ENCODE assay signal across 1 cellular context in the genomic region with DNA sequence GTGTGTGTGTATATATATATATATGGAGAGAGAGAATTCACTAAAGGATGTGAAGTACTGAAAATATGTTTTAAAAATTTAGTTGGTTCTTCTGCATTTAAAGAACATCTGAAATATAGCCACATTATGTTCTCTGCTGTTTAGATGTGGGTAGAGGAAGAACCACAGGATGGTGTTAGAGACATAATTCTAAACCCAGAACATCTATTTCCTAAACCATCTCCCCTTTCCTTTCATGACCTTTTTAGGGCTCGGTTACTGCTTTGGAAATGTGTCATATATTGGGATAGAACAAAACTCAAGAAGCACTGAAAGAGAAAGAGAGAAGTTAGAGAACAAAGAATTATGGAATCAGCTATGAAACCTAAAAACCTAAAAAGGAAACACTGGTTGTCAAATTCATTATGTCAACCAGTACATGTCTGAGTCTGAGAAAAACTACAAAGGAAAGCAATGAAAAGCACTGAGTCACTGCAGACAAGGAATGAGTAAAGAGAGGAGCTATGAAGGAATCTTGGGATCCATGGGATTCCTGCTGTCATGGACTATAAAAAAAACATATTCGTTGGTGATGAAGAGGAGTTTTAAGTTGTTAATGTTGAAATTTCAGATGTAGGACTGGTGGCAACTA.
TF ChIP-seq lines count a peak whose summit lies in the region.

No MANE protein-coding gene starts in this region.

TF ChIP-seq in A549, 52 proteins besides CTCF, POLR2A, EP300 and RAD21:
- TF ChIP-seq, protein P1, sequence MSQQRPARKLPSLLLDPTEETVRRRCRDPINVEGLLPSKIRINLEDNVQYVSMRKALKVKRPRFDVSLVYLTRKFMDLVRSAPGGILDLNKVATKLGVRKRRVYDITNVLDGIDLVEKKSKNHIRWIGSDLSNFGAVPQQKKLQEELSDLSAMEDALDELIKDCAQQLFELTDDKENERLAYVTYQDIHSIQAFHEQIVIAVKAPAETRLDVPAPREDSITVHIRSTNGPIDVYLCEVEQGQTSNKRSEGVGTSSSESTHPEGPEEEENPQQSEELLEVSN (IDR thresholded peaks at IDR 0.05; ENCODE audit: borderline replicate concordance, low read depth): no peak
- TF ChIP-seq SMC3 (IDR thresholded peaks at IDR 0.05) (no peak), MAZ (IDR thresholded peaks at IDR 0.05; ENCODE audit: borderline replicate concordance, low read depth, low read length) (no peak), FOSL2 (IDR thresholded peaks at IDR 0.05) (no peak), FOSL2 (CRISPR knock-in tag; IDR thresholded peaks at IDR 0.05) (no peak), CBX2 (IDR thresholded peaks at IDR 0.05; ENCODE audit: borderline replicate concordance, low read depth) (no peak), NPAS2 (CRISPR knock-in tag; IDR thresholded peaks at IDR 0.05; ENCODE audit: borderline replicate concordance) (no peak), RFX5 (IDR thresholded peaks at IDR 0.05) (no peak)
